Comparison of ENCODE assay signal across 9 cellular contexts in genomic region chr7:106110238-106110560, GRCh38. TPM values are rescaled to one million over a fixed set of nuclear protein-coding genes. Genes with fewer than 3 reads are reported as not detected.
DNase-seq lines count a peak whose midpoint lies in the region; ATAC-seq and TF ChIP-seq lines count a peak whose summit lies in the region.
"Had no signal": no experiment of that assay in that cellular context is flagged by ENCODE, and none has a peak within 500 bp of the region (broad histone marks: within the 10 kb centered on the region; RNA-seq: fewer than 3 reads in every experiment).

No MANE protein-coding gene starts in this region.

- H3K27ac Mint-ChIP-seq in activated naive CD8-positive, alpha-beta T cell treated with anti-CD3 and anti-CD28 coated beads, Interleukin-2, amount 10 ng/mL, durations not matched to agents 7 days and 5 days = peak overlapping the region; percentile 52

- no peaks in the 10 kb centered on the region for H3K36me3 ChIP-seq in HAP-1 (replicated peaks)
- H3K36me3 ChIP-seq: tibial nerve had no signal

- no peak for ATAC-seq in activated naive CD8-positive, alpha-beta T cell treated with anti-CD3 and anti-CD28 coated beads, Interleukin-2, amount 10 ng/mL, durations not matched to agents 7 days and 5 days (ENCODE audit: low read depth)
- no peak for ATAC-seq in GM21390 (IDR thresholded peaks at IDR 0.05; ENCODE audit: unreplicated experiment)

- H3K4me1 ChIP-seq in HAP-1 = peaks cover 22% of the 10 kb centered on the region

- CTCF ChIA-PET in GM10248 (lab: Yijun Ruan, JAX) = interaction anchor here (3.5 kb wide), 1 partner anchor 16 kb away, joined by 16 read pairs; no protein-coding TSS in a partner anchor

- peaks cover 24% of the 10 kb centered on the region for H3K36me3 Mint-ChIP-seq in activated naive CD8-positive, alpha-beta T cell treated with anti-CD3 and anti-CD28 coated beads, Interleukin-2, amount 10 ng/mL, durations not matched to agents 7 days and 5 days

- in situ Hi-C loops in HAP-1 (cut with MboI; ENCODE audit: low sequenced_read_pairs) = no loop called here

- H3K4me3 ChIP-seq in HAP-1 = peak overlapping the region; percentile 57

- DNase-seq in AML-193 (lab: John Stamatoyannopoulos, UW) (peak; percentile 7 to 27), HAP-1 (ENCODE audit: low spot score in 2 of 2) (peak in 1 of 2 experiments; percentile 26), myocyte (ENCODE audit: low read depth) (peak; percentile 18), GM10248 (ENCODE audit: extremely low spot score) (no peak), RPMI8226 (no peak)
- DNase-seq in activated naive CD8-positive, alpha-beta T cell treated with anti-CD3 and anti-CD28 coated beads, Interleukin-2, amount 10 ng/mL, durations not matched to agents 7 days and 5 days = no peak
- DNase-seq in activated CD4-positive, alpha-beta T cell treated with anti-CD3 and anti-CD28 coated beads, Interleukin-2, amount 50 U/mL, for 1 hour = no peak

- no peaks in the 10 kb centered on the region for H3K9me3 Mint-ChIP-seq in activated naive CD8-positive, alpha-beta T cell treated with anti-CD3 and anti-CD28 coated beads, Interleukin-2, amount 10 ng/mL, durations not matched to agents 7 days and 5 days

- H3K27me3 Mint-ChIP-seq in activated naive CD8-positive, alpha-beta T cell treated with anti-CD3 and anti-CD28 coated beads, Interleukin-2, amount 10 ng/mL, durations not matched to agents 7 days and 5 days = no peaks in the 10 kb centered on the region

- POLR2A ChIA-PET in activated naive CD8-positive, alpha-beta T cell treated with anti-CD3 and anti-CD28 coated beads, Interleukin-2, amount 10 ng/mL, durations not matched to agents 7 days and 5 days (lab: Charles Lee) = interaction anchor here (0.6 to 6.4 kb wide), 2 partner anchors 27 to 37 kb away, joined by 3 to 98 read pairs; no protein-coding TSS in a partner anchor
- POLR2A ChIA-PET in GM10248 (lab: Yijun Ruan, JAX) = no interaction called here

- TF ChIP-seq CTCF in GM10248 (IDR thresholded peaks at IDR 0.05; ENCODE audit: control extremely low read depth, extremely low read depth, low read depth, missing control alignments) = no peak

- no peaks in the 10 kb centered on the region for H3K27me3 ChIP-seq in HAP-1 (ENCODE audit: low read depth)
- H3K27me3 ChIP-seq: tibial nerve had no signal

- peaks cover 36% of the 10 kb centered on the region for H3K4me1 Mint-ChIP-seq in activated naive CD8-positive, alpha-beta T cell treated with anti-CD3 and anti-CD28 coated beads, Interleukin-2, amount 10 ng/mL, durations not matched to agents 7 days and 5 days

- H3K4me3 Mint-ChIP-seq in activated naive CD8-positive, alpha-beta T cell treated with anti-CD3 and anti-CD28 coated beads, Interleukin-2, amount 10 ng/mL, durations not matched to agents 7 days and 5 days = peak overlapping the region; percentile 65

- no peaks in the 10 kb centered on the region for H3K9me3 ChIP-seq in HAP-1
- H3K9me3 ChIP-seq: tibial nerve had no signal

RNA-seq across cellular contexts. Expression of gene SYPL1, which starts 1.9 kb away (rescaled TPM):
- 10 to 100 TPM; 52.2 to 56.5 TPM for total RNA-seq in activated naive CD8-positive, alpha-beta T cell treated with anti-CD3 and anti-CD28 coated beads, Interleukin-2, amount 10 ng/mL, durations not matched to agents 7 days and 5 days
- 72.0 and 76.2 TPM in 2 replicates for total RNA-seq in myocyte
- polyA plus RNA-seq in myocyte (2012) = 72.6 TPM

Comparison
In these comparisons a context has a peak if more than half of its experiments do, and no peak if none do; other contexts are left out.
1. DNase-seq: peak in AML-193 (2 of 2) and myocyte (single experiment); none in activated naive CD8-positive, alpha-beta T cell treated with anti-CD3 and anti-CD28 coated beads, Interleukin-2, amount 10 ng/mL, durations not matched to agents 7 days and 5 days (single experiment), GM10248 (single experiment), activated CD4-positive, alpha-beta T cell treated with anti-CD3 and anti-CD28 coated beads, Interleukin-2, amount 50 U/mL, for 1 hour (single experiment) and RPMI8226 (single experiment).